19 cellular contexts compared by ENCODE assay signal in the genomic region with DNA sequence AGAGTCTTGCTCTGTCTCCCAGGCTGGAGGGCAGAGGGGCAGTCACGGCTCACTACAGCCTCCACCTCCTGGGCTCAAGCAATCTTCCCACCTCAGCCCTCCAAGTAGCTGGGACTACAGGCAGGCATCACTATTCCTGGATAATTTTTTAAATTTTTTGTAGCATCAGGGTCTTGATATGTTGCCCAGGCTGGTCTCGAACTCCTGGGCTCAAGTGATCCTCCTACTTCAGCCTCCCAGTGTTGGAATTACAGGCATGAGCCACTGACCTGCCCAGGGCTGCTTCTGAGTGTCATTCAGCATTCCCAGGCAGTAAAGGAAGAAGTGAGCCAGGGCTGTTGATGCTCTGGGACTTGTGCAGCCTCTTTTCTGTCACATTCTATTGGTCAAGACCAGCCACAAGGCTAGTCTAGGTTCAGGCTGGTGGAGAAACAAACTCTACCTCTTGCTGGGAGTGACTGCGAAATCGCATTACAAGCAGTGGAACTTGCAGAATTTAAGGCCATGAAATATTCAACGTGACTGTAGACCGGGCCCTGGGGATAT. TPM values are rescaled to one million over a fixed set of nuclear protein-coding genes. Genes with fewer than 3 reads are reported as not detected.
DNase-seq lines count a peak whose midpoint lies in the region; ATAC-seq lines count a peak whose summit lies in the region.
"Had no signal": no experiment of that assay in that cellular context is flagged by ENCODE, and none has a peak within 500 bp of the region (broad histone marks: within the 10 kb centered on the region; RNA-seq: fewer than 3 reads in every experiment).

No MANE protein-coding gene starts in this region.

- H3K9me3 Mint-ChIP-seq in activated naive CD4-positive, alpha-beta T cell treated with anti-CD3 and anti-CD28 coated beads, Interleukin-2, amount 10 ng/mL, durations not matched to agents 7 days and 5 days = no peaks in the 10 kb centered on the region
- no peaks in the 10 kb centered on the region for H3K9me3 Mint-ChIP-seq in activated naive CD8-positive, alpha-beta T cell (ENCODE audit: low read depth)
- peaks cover 0 to 4% (median 0%) of the 10 kb centered on the region in 7 donors for H3K9me3 Mint-ChIP-seq in naive B cell
- H3K9me3 Mint-ChIP-seq: central memory CD8-positive, alpha-beta T cell; stimulated activated memory B cell treated with anti-CD40 and anti-IgM and Interleukin-4, amounts not matched to agents 10 μg/mL and 1 μg/mL and 100 μg/mL, for 72 hours had no signal

- H3K27ac Mint-ChIP-seq in activated naive CD4-positive, alpha-beta T cell treated with anti-CD3 and anti-CD28 coated beads, Interleukin-2, amount 10 ng/mL, durations not matched to agents 7 days and 5 days = no peak overlapping the region
- no peak overlapping the region for H3K27ac Mint-ChIP-seq in activated naive CD8-positive, alpha-beta T cell
- peak overlapping the region in 4 of 6 donors; percentile 54 to 99 (median 82) for H3K27ac Mint-ChIP-seq in naive B cell

- no peaks in the 10 kb centered on the region for H3K36me3 Mint-ChIP-seq in activated naive CD4-positive, alpha-beta T cell treated with anti-CD3 and anti-CD28 coated beads, Interleukin-2, amount 10 ng/mL, durations not matched to agents 7 days and 5 days
- no peaks in the 10 kb centered on the region for H3K36me3 Mint-ChIP-seq in activated naive CD8-positive, alpha-beta T cell
- no peaks in the 10 kb centered on the region for H3K36me3 Mint-ChIP-seq in naive B cell

- peaks cover 6% of the 10 kb centered on the region for H3K27me3 Mint-ChIP-seq in activated naive CD4-positive, alpha-beta T cell treated with anti-CD3 and anti-CD28 coated beads, Interleukin-2, amount 10 ng/mL, durations not matched to agents 7 days and 5 days
- H3K27me3 Mint-ChIP-seq in activated naive CD8-positive, alpha-beta T cell = no peaks in the 10 kb centered on the region
- H3K27me3 Mint-ChIP-seq in naive B cell = no peaks in the 10 kb centered on the region
- H3K27me3 Mint-ChIP-seq: central memory CD8-positive, alpha-beta T cell; stimulated activated memory B cell treated with anti-CD40 and anti-IgM and Interleukin-4, amounts not matched to agents 10 μg/mL and 1 μg/mL and 100 μg/mL, for 72 hours had no signal

- H3K4me1 Mint-ChIP-seq in activated naive CD4-positive, alpha-beta T cell treated with anti-CD3 and anti-CD28 coated beads, Interleukin-2, amount 10 ng/mL, durations not matched to agents 7 days and 5 days = peaks cover 32% of the 10 kb centered on the region
- peaks cover 35% of the 10 kb centered on the region for H3K4me1 Mint-ChIP-seq in activated naive CD8-positive, alpha-beta T cell (ENCODE audit: low read depth)
- H3K4me1 Mint-ChIP-seq in naive B cell = peaks cover 34 to 41% (median 37%) of the 10 kb centered on the region in 3 donors

- DNase-seq in activated naive CD4-positive, alpha-beta T cell treated with anti-CD3 and anti-CD28 coated beads, Interleukin-2, amount 10 ng/mL, durations not matched to agents 7 days and 5 days = no peak
- no peak for DNase-seq in activated naive CD4-positive, alpha-beta T cell treated with Interleukin-2 at 50 U/mL for 16 hours
- no peak for DNase-seq in naive B cell
- no peak for DNase-seq in GOT3 (lab: John Stamatoyannopoulos, UW)
- DNase-seq in NCI-H2171 (lab: John Stamatoyannopoulos, UW) = no peak
- DNase-seq: activated CD8-positive, alpha-beta memory T cell treated with anti-CD3 and anti-CD28 coated beads for 24 hours; DND-41; foreskin fibroblast; NCI-H1092; NCI-H2029 treated with DMSO at 0.1 percent for 48 hours; PC-3; SIG-M5; T-helper 17 cell; testis had no signal

- ATAC-seq in naive B cell (ENCODE audit: low read depth in 2 of 2) = no peak
- no peak for ATAC-seq in GM19324 (IDR thresholded peaks at IDR 0.05; ENCODE audit: low FRiP score, unreplicated experiment)
- ATAC-seq in HG03175 (IDR thresholded peaks at IDR 0.05; ENCODE audit: unreplicated experiment) = no peak
- ATAC-seq: PC-3; stimulated activated memory B cell treated with anti-CD40 and anti-IgM and Interleukin-4, amounts not matched to agents 10 μg/mL and 1 μg/mL and 100 μg/mL, for 72 hours; T-helper 17 cell had no signal

- CTCF ChIA-PET in activated naive CD4-positive, alpha-beta T cell treated with anti-CD3 and anti-CD28 coated beads, Interleukin-2, amount 10 ng/mL, durations not matched to agents 7 days and 5 days (lab: Charles Lee) = no interaction called here

- H3K4me3 Mint-ChIP-seq in activated naive CD4-positive, alpha-beta T cell treated with anti-CD3 and anti-CD28 coated beads, Interleukin-2, amount 10 ng/mL, durations not matched to agents 7 days and 5 days = peak overlapping the region; percentile 9
- peak overlapping the region; percentile 56 for H3K4me3 Mint-ChIP-seq in activated naive CD8-positive, alpha-beta T cell
- H3K4me3 Mint-ChIP-seq in naive B cell = peak overlapping the region in 5 of 8 donors; percentile 5 to 94 (median 47)

RNA-seq across cellular contexts. Expression of a gene that starts 2.1 kb away (rescaled TPM):
- polyA plus RNA-seq in naive B cell (ENCODE audit: low read depth in 6 of 6) = 10 to 100 TPM in 4 of 6 donors, 1 to 10 TPM in 2; 3.9 to 18.4 (median 12.1) TPM

Comparison
In these comparisons a context has a peak if more than half of its experiments do, and no peak if none do; other contexts are left out.
1. H3K27ac Mint-ChIP-seq: peak in naive B cell (4 of 6); none in activated naive CD4-positive, alpha-beta T cell treated with anti-CD3 and anti-CD28 coated beads, Interleukin-2, amount 10 ng/mL, durations not matched to agents 7 days and 5 days (single experiment) and activated naive CD8-positive, alpha-beta T cell (single experiment).
2. Peak in every context shown above with its lines, with median percentiles within 50 percentile points of each other: H3K4me3 Mint-ChIP-seq.